ENCODE assay signal across 31 cellular contexts in genomic region chr3:21697707-21698106, GRCh38. TPM values are rescaled to one million over a fixed set of nuclear protein-coding genes. Genes with fewer than 3 reads are reported as not detected.
"Had no signal": no experiment of that assay in that cellular context is flagged by ENCODE, and none has a peak within 500 bp of the region (broad histone marks: within the 10 kb centered on the region; RNA-seq: fewer than 3 reads in every experiment).

No MANE protein-coding gene starts in this region.

- H3K27ac Mint-ChIP-seq: activated B cell treated with CpG ODN at 0.5 μM for 24 hours; activated CD8-positive, alpha-beta T cell treated with anti-CD3 and anti-CD28 coated beads for 36 hours; activated naive CD8-positive, alpha-beta T cell; activated T-helper 17 cell treated with anti-CD3 and anti-CD28 coated beads, Interleukin-2, amount 50 U/mL, for 72 hours; dendritic cell treated with granulocyte-macrophage colony-stimulating factor and Interleukin-4, amounts not matched to agents 40 ng/mL and 50 ng/mL, for 4 days; endodermal cell; T-helper 2 cell treated with Interferon-gamma antibody and Interleukin-4, amounts not matched to agents 5 μg/mL and 100 μg/mL, for 36 hours had no signal

- H3K27ac ChIP-seq: brain microvascular endothelial cell, coronary artery, dorsolateral prefrontal cortex, foreskin keratinocyte, gastrocnemius medialis, heart left ventricle, WERI-Rb-1 had no signal

- H3K27me3 ChIP-seq: brain microvascular endothelial cell, foreskin keratinocyte, gastrocnemius medialis, heart left ventricle had no signal

- H3K9me3 ChIP-seq: gastrocnemius medialis had no signal

- H3K4me3 ChIP-seq: coronary artery, dorsolateral prefrontal cortex, gastrocnemius medialis, heart left ventricle had no signal

- H3K36me3 ChIP-seq: brain microvascular endothelial cell, gastrocnemius medialis, heart left ventricle, WERI-Rb-1 had no signal

- DNase-seq: activated B cell treated with CpG ODN at 0.5 μM for 24 hours; activated CD4-positive, alpha-beta T cell treated with anti-CD3 and anti-CD28 coated beads for 48 hours; activated CD4-positive, alpha-beta T cell treated with anti-CD3 and anti-CD28 coated beads, Interleukin-2, amount 50 U/mL, for 1 hour; activated CD4-positive, alpha-beta T cell treated with anti-CD3 and anti-CD28 coated beads, Interleukin-2, amount 50 U/mL, for 48 hours; activated CD8-positive, alpha-beta memory T cell treated with anti-CD3 and anti-CD28 coated beads for 24 hours; activated CD8-positive, alpha-beta T cell treated with anti-CD3 and anti-CD28 coated beads for 36 hours; activated effector memory CD4-positive, alpha-beta T cell treated with Interleukin-2 at 50 U/mL for 16 hours; activated gamma-delta T cell treated with Interleukin-2 at 50 U/mL for 16 hours; activated naive CD4-positive, alpha-beta T cell treated with anti-CD3 and anti-CD28 coated beads, Interleukin-2, amount 50 U/mL, for 16 hours; activated naive CD4-positive, alpha-beta T cell treated with Interleukin-2 at 50 U/mL for 16 hours; activated T-cell treated with anti-CD3 and anti-CD28 coated beads, Interleukin-2, amount 50 U/mL, for 4 hours; amniotic stem cell; anterior cingulate cortex; brain microvascular endothelial cell; dorsolateral prefrontal cortex; effector memory CD4-positive, alpha-beta T cell; endodermal cell; foreskin keratinocyte; gastrocnemius medialis; glutamatergic neuron; heart left ventricle; T1000; WERI-Rb-1 had no signal

- H3K4me1 ChIP-seq: gastrocnemius medialis, heart left ventricle had no signal

- H3K36me3 Mint-ChIP-seq: activated naive CD8-positive, alpha-beta T cell had no signal

- ATAC-seq: activated CD4-positive, CD25-positive, alpha-beta regulatory T cell treated with anti-CD3 and anti-CD28 coated beads, Interleukin-2, amount 50 U/mL, for 24 hours; activated CD8-positive, alpha-beta T cell treated with anti-CD3 and anti-CD28 coated beads for 36 hours; activated T-cell treated with anti-CD3 and anti-CD28 coated beads, Interleukin-2, amount 50 U/mL, for 4 hours; activated T-helper 17 cell treated with anti-CD3 and anti-CD28 coated beads, Interleukin-2, amount 50 U/mL, for 72 hours; esophagus mucosa; foreskin keratinocyte; gastrocnemius medialis; heart left ventricle had no signal

- H3K27me3 Mint-ChIP-seq: activated B cell treated with CpG ODN at 0.5 μM for 24 hours; activated CD8-positive, alpha-beta T cell treated with anti-CD3 and anti-CD28 coated beads for 36 hours; activated naive CD8-positive, alpha-beta T cell; activated T-helper 17 cell treated with anti-CD3 and anti-CD28 coated beads, Interleukin-2, amount 50 U/mL, for 72 hours; central memory CD8-positive, alpha-beta T cell; dendritic cell treated with granulocyte-macrophage colony-stimulating factor and Interleukin-4, amounts not matched to agents 40 ng/mL and 50 ng/mL, for 4 days had no signal

- H3K4me3 Mint-ChIP-seq: activated B cell treated with CpG ODN at 0.5 μM for 24 hours; activated CD8-positive, alpha-beta T cell treated with anti-CD3 and anti-CD28 coated beads for 36 hours; activated naive CD8-positive, alpha-beta T cell; activated T-cell treated with anti-CD3 and anti-CD28 coated beads, Interleukin-2, amount 50 U/mL, for 4 hours; activated T-helper 17 cell treated with anti-CD3 and anti-CD28 coated beads, Interleukin-2, amount 50 U/mL, for 72 hours; central memory CD8-positive, alpha-beta T cell; dendritic cell treated with granulocyte-macrophage colony-stimulating factor and Interleukin-4, amounts not matched to agents 40 ng/mL and 50 ng/mL, for 4 days; endodermal cell; T-helper 2 cell treated with Interferon-gamma antibody and Interleukin-4, amounts not matched to agents 5 μg/mL and 100 μg/mL, for 36 hours had no signal

- H3K4me1 Mint-ChIP-seq: activated B cell treated with CpG ODN at 0.5 μM for 24 hours; activated T-helper 17 cell treated with anti-CD3 and anti-CD28 coated beads, Interleukin-2, amount 50 U/mL, for 72 hours; central memory CD8-positive, alpha-beta T cell had no signal

RNA-seq across cellular contexts. Expression of gene ZNF385D, which starts 53.3 kb away (rescaled TPM):
- total RNA-seq: activated B cell treated with CpG ODN at 0.5 μM for 24 hours; activated CD8-positive, alpha-beta T cell treated with anti-CD3 and anti-CD28 coated beads for 36 hours; activated T-cell treated with anti-CD3 and anti-CD28 coated beads, Interleukin-2, amount 50 U/mL, for 4 hours; activated T-helper 17 cell treated with anti-CD3 and anti-CD28 coated beads, Interleukin-2, amount 50 U/mL, for 72 hours had no signal
